Comparison of ENCODE assay signal across 12 cellular contexts in the genomic region with DNA sequence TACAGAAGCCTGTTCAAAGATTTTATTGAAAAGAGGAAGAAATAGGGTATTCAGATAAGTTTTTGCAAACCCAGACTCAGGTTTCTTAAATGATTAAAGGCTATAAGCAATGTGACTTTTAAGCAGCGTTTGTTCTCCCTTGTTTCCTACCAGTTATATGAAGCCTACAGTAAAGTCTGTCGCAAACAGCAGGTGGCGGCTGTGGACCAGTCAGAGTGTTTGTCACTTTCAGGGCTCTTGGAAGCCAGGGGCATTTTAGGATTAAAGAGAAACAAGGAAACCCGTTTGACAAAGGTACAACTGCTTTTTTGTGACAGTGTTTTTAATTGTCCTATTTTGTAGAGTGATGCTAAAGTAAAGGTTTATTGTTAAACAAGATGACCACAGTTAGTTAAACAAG. TPM values are rescaled to one million over a fixed set of nuclear protein-coding genes. Genes with fewer than 3 reads are reported as not detected.
A peak's percentile ranks its signal among the peaks of the same experiment; 100 is the strongest.
DNase-seq lines count a peak whose midpoint lies in the region; ATAC-seq and TF ChIP-seq lines count a peak whose summit lies in the region.
"Had no signal": no experiment of that assay in that cellular context is flagged by ENCODE, and none has a peak within 500 bp of the region (broad histone marks: within the 10 kb centered on the region; RNA-seq: fewer than 3 reads in every experiment).

No MANE protein-coding gene starts in this region.

- peak; percentile 48 for DNase-seq in Right ventricle myocardium inferior (ENCODE audit: missing footprints)
- no peak for DNase-seq in Right ventricle myocardium superior
- DNase-seq in RWPE2 (ENCODE audit: low spot score), result no peak
- no peak for DNase-seq in right atrium auricular region (ENCODE audit: low spot score)
- DNase-seq in upper lobe of right lung, result no peak
- no peak for DNase-seq in cerebellar nuclear complex (lab: John Stamatoyannopoulos, UW)
- DNase-seq in ascending aorta (ENCODE audit: low spot score in 2 of 2), result no peak
- DNase-seq: activated CD4-positive, alpha-beta T cell treated with anti-CD3 and anti-CD28 coated beads, Interleukin-2, amount 10 ng/mL, durations not matched to agents 24 days and 14 days; effector memory CD4-positive, alpha-beta T cell; NCI-H1048 had no signal

- TF ChIP-seq CTCF in RWPE2 (IDR thresholded peaks at IDR 0.05; ENCODE audit: poor library complexity, severe bottlenecking) (peak; percentile 30), right atrium auricular region (IDR thresholded peaks at IDR 0.05) (peak; percentile 23 to 63), upper lobe of right lung (IDR thresholded peaks at IDR 0.05) (peak; percentile 21), ascending aorta (IDR thresholded peaks at IDR 0.05) (no peak)

- H3K27me3 ChIP-seq in RWPE2 (ENCODE audit: insufficient read depth, poor library complexity, severe bottlenecking) (no peaks in the 10 kb centered on the region), right atrium auricular region (no peaks in the 10 kb centered on the region), upper lobe of right lung (no peaks in the 10 kb centered on the region), ascending aorta (no peaks in the 10 kb centered on the region)
- H3K27me3 ChIP-seq: pancreas had no signal

- H3K9me3 ChIP-seq in RWPE2 (ENCODE audit: severe bottlenecking) (no peaks in the 10 kb centered on the region), right atrium auricular region (no peaks in the 10 kb centered on the region), upper lobe of right lung (no peaks in the 10 kb centered on the region), ascending aorta (no peaks in the 10 kb centered on the region)
- H3K9me3 ChIP-seq: pancreas had no signal

- no peak for ATAC-seq in Right ventricle myocardium inferior
- ATAC-seq in Right ventricle myocardium superior (ENCODE audit: poor library complexity), result no peak
- ATAC-seq in RWPE2 (ENCODE audit: low read depth), result no peak
- ATAC-seq in upper lobe of right lung, result no peak
- ATAC-seq in GM21423 (IDR thresholded peaks at IDR 0.05; ENCODE audit: unreplicated experiment), result no peak

- H3K36me3 ChIP-seq in RWPE2 (ENCODE audit: low read depth), result peaks cover 77% of the 10 kb centered on the region
- H3K36me3 ChIP-seq in right atrium auricular region, result no peaks in the 10 kb centered on the region
- H3K36me3 ChIP-seq in upper lobe of right lung, result no peaks in the 10 kb centered on the region
- no peaks in the 10 kb centered on the region for H3K36me3 ChIP-seq in ascending aorta
- H3K36me3 ChIP-seq: pancreas had no signal

- H3K4me3 ChIP-seq in RWPE2 (ENCODE audit: severe bottlenecking), result no peak overlapping the region
- H3K4me3 ChIP-seq in right atrium auricular region, result no peak overlapping the region
- H3K4me3 ChIP-seq in upper lobe of right lung, result no peak overlapping the region
- no peak overlapping the region for H3K4me3 ChIP-seq in ascending aorta
- H3K4me3 ChIP-seq: pancreas had no signal

- H3K27ac ChIP-seq in RWPE2 (ENCODE audit: poor library complexity, severe bottlenecking) (no peak overlapping the region), right atrium auricular region (no peak overlapping the region), upper lobe of right lung (no peak overlapping the region), ascending aorta (no peak overlapping the region)
- H3K27ac ChIP-seq: pancreas had no signal

- peaks cover 11% of the 10 kb centered on the region for H3K4me1 ChIP-seq in RWPE2 (ENCODE audit: insufficient read depth, poor library complexity, severe bottlenecking)
- peaks cover 0 to 45% of the 10 kb centered on the region in 2 donors for H3K4me1 ChIP-seq in right atrium auricular region
- H3K4me1 ChIP-seq in upper lobe of right lung, result peaks cover 28% of the 10 kb centered on the region
- peaks cover 0 to 8% of the 10 kb centered on the region in 2 donors for H3K4me1 ChIP-seq in ascending aorta
- H3K4me1 ChIP-seq: pancreas had no signal

- intact Hi-C loops in Right ventricle myocardium inferior (cut with DNase I) (no loop called here), Right ventricle myocardium superior (cut with DNase I) (loop anchor here (10.0 kb wide), 1 partner anchor 253 kb away; no protein-coding TSS in a partner anchor), upper lobe of right lung (cut with DNase I) (no loop called here), ascending aorta (cut with DNase I) (no loop called here)

RNA-seq across cellular contexts. Expression of gene RARA, which starts 7.7 kb away (rescaled TPM):
- total RNA-seq in Right ventricle myocardium inferior (17.9 TPM), Right ventricle myocardium superior (15.8 TPM), right atrium auricular region (10 to 100 TPM; 28.5 to 51.7 TPM), upper lobe of right lung (69.7 TPM), ascending aorta (77.3 TPM)

RNA-seq across cellular contexts. Expression of gene CDC6, which starts 13.6 kb away (rescaled TPM):
- 1.9 TPM for total RNA-seq in Right ventricle myocardium inferior
- total RNA-seq in Right ventricle myocardium superior, result 1.1 TPM
- 1 to 10 TPM in 1 of 2 donors, under 1 TPM in 1; 0.44 to 1.0 TPM for total RNA-seq in right atrium auricular region
- 1.4 TPM for total RNA-seq in upper lobe of right lung
- total RNA-seq in ascending aorta, result 1.2 TPM

Comparison
In these comparisons a context has a peak if more than half of its experiments do, and no peak if none do; other contexts are left out.
1. CTCF ChIP-seq: peak in RWPE2 (single experiment), right atrium auricular region (2 of 2) and upper lobe of right lung (single experiment); none in ascending aorta (0 of 3).